Comparison of ENCODE assay signal across 8 cellular contexts in the genomic region with DNA sequence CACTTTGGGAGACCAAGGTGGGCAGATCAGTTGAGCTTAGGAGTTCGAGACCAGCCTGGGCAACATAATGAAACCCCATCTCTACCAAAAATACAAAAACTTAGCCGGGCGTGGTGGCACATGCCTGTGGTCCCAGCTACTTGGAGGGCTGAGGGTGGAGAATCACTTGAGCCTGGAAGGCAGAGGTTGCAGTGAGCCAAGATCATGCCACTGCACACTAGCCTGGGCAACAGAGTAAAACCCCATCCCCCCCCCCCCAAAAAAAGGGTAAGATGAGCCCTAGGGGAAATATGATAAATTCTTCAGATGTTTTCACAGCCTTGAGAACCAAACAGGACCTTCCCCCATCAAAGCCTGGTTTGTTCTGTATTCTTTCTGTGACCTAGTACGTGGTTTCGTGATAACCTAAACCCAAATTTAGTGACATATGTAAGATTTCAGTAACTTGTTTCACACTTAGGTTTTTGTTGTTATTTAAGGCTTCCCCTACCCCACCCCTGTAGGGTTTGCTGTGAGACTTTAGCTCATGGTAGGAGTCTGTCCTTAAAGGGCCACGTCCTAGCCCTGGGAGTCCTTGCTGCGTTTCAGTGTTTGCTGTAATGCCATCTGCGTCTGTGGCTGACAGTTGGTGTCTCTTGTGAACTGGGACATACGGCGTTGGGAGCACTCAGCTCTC. TPM values are rescaled to one million over a fixed set of nuclear protein-coding genes. Genes with fewer than 3 reads are reported as not detected.
A peak's percentile ranks its signal among the peaks of the same experiment; 100 is the strongest.
DNase-seq lines count a peak whose midpoint lies in the region; ATAC-seq and TF ChIP-seq lines count a peak whose summit lies in the region.

No MANE protein-coding gene starts in this region.

- no peaks in the 10 kb centered on the region for H3K36me3 ChIP-seq in BE2C

- H3K4me3 Mint-ChIP-seq in activated B cell treated with CpG ODN at 0.5 μM for 24 hours, result peak overlapping the region; percentile 84

- H3K9me3 Mint-ChIP-seq in activated B cell treated with CpG ODN at 0.5 μM for 24 hours, result no peaks in the 10 kb centered on the region

- H3K4me3 ChIP-seq in BE2C (ENCODE audit: low read depth, low read length), result peak overlapping the region; percentile 39
- no peak overlapping the region for H3K4me3 ChIP-seq in fibroblast of the aortic adventitia (ENCODE audit: low read depth, low read length)

- H3K4me1 ChIP-seq in BE2C, result peaks cover 6% of the 10 kb centered on the region; the same call in 1 of the 2 replicates

- CTCF ChIA-PET in activated B cell treated with CpG ODN at 0.5 μM for 24 hours (lab: Charles Lee), result interaction anchor here (0.8 to 1.5 kb wide), 4 partner anchors 16 to 53 kb away, joined by 3 to 5 read pairs (median 3); partner anchors contain the start of gene MYO9B

- H3K4me1 Mint-ChIP-seq in activated B cell treated with CpG ODN at 0.5 μM for 24 hours, result peaks cover 62% of the 10 kb centered on the region

- no peaks in the 10 kb centered on the region for H3K27me3 Mint-ChIP-seq in activated B cell treated with CpG ODN at 0.5 μM for 24 hours

- H3K27ac Mint-ChIP-seq in activated B cell treated with CpG ODN at 0.5 μM for 24 hours, result peak overlapping the region; percentile 98

- H3K27me3 ChIP-seq in BE2C, result no peaks in the 10 kb centered on the region

- DNase-seq in BE2C, result no peak
- no peak for DNase-seq in activated B cell treated with CpG ODN at 0.5 μM for 24 hours
- DNase-seq in fibroblast of the aortic adventitia (ENCODE audit: low read depth), result peak; percentile 56
- DNase-seq in stimulated activated naive CD8-positive, alpha-beta T cell treated with anti-CD3 and anti-CD28 coated beads, Interleukin-15, Interleukin-2, amounts not matched to agents 100 U/mL and 50 U/mL, for 24 hours, result no peak
- no peak for DNase-seq in AG08395 (ENCODE audit: low spot score)
- no peak for DNase-seq in NCI-H2081 treated with DMSO at 0.1 percent for 48 hours (lab: John Stamatoyannopoulos, UW)

- ATAC-seq in GM19025 (IDR thresholded peaks at IDR 0.05; ENCODE audit: low read depth, unreplicated experiment) (peak; percentile 60), HG03103 (IDR thresholded peaks at IDR 0.05; ENCODE audit: low read depth, unreplicated experiment) (peak; percentile 51), activated B cell treated with CpG ODN at 0.5 μM for 24 hours (ENCODE audit: low read depth) (peak; percentile 56)
- peak; percentile 55 for ATAC-seq in stimulated activated naive CD8-positive, alpha-beta T cell treated with anti-CD3 and anti-CD28 coated beads, Interleukin-15, Interleukin-2, amounts not matched to agents 100 U/mL and 50 U/mL, for 24 hours

- intact Hi-C loops in activated B cell treated with CpG ODN at 0.5 μM for 24 hours (cut with micrococcal nuclease), result loop anchor here (1.0 to 5.0 kb wide), 4 partner anchors 10 to 102 kb away; partner anchors contain the start of gene OCEL1

- peaks cover 36% of the 10 kb centered on the region for H3K36me3 Mint-ChIP-seq in activated B cell treated with CpG ODN at 0.5 μM for 24 hours (ENCODE audit: low read depth)

- POLR2A ChIA-PET in activated B cell treated with CpG ODN at 0.5 μM for 24 hours (lab: Charles Lee), result interaction anchor here (0.5 to 3.8 kb wide), 18 partner anchors 9 to 629 kb away, joined by 3 to 53 read pairs (median 6); partner anchors contain the start of genes C19orf44, CALR3, HAUS8 and MYO9B

- TF ChIP-seq CTCF in BE2C (IDR thresholded peaks at IDR 0.05; ENCODE audit: low read depth, low read length) (no peak), activated B cell treated with CpG ODN at 0.5 μM for 24 hours (IDR thresholded peaks at IDR 0.05) (no peak), fibroblast of the aortic adventitia (IDR thresholded peaks at IDR 0.05; ENCODE audit: insufficient read depth, low read length) (no peak)

- no peaks in the 10 kb centered on the region for H3K9me3 ChIP-seq in BE2C

RNA-seq across cellular contexts. Expression of gene MYO9B, which starts 49.6 kb away (rescaled TPM):
- polyA plus RNA-seq in BE2C (2012; ENCODE audit: insufficient read depth, insufficient read length, low read depth), result 29.7 TPM
- total RNA-seq in activated B cell treated with CpG ODN at 0.5 μM for 24 hours (217 and 239 TPM in 2 replicates), fibroblast of the aortic adventitia (ENCODE audit: low replicate concordance) (58.9 and 103 TPM in 2 replicates)

RNA-seq across cellular contexts. Expression of gene HAUS8, which starts 49.9 kb away (rescaled TPM):
- 8.5 TPM for polyA plus RNA-seq in BE2C (2012; ENCODE audit: insufficient read depth, insufficient read length, low read depth)
- total RNA-seq in activated B cell treated with CpG ODN at 0.5 μM for 24 hours (15.8 and 17.8 TPM in 2 replicates), fibroblast of the aortic adventitia (ENCODE audit: low replicate concordance) (0.33 and 5.2 TPM in 2 replicates)
